17 cellular contexts compared by ENCODE assay signal in genomic region chr7:94556028-94556427, GRCh38. TPM values are rescaled to one million over a fixed set of nuclear protein-coding genes. Genes with fewer than 3 reads are reported as not detected.
DNase-seq lines count a peak whose midpoint lies in the region; ATAC-seq and TF ChIP-seq lines count a peak whose summit lies in the region.
"Had no signal": no experiment of that assay in that cellular context is flagged by ENCODE, and none has a peak within 500 bp of the region (broad histone marks: within the 10 kb centered on the region; RNA-seq: fewer than 3 reads in every experiment).

No MANE protein-coding gene starts in this region.

- intact Hi-C loops in ascending aorta (cut with DNase I), result no loop called here

- no peak for TF ChIP-seq CTCF in ascending aorta (IDR thresholded peaks at IDR 0.05)
- TF ChIP-seq CTCF in gastroesophageal sphincter (IDR thresholded peaks at IDR 0.05), result no peak

- no peak overlapping the region for H3K4me3 ChIP-seq in ascending aorta
- no peak overlapping the region for H3K4me3 ChIP-seq in gastroesophageal sphincter
- H3K4me3 ChIP-seq: lower lobe of right lung, upper lobe of left lung had no signal

- H3K4me1 Mint-ChIP-seq in naive B cell, result peaks cover 13 to 31% (median 23%) of the 10 kb centered on the region in 3 donors
- H3K4me1 Mint-ChIP-seq: CD4-positive, alpha-beta memory T cell had no signal

- DNase-seq in naive B cell, result peak; percentile 59
- DNase-seq in ascending aorta (ENCODE audit: low spot score in 2 of 2), result no peak
- DNase-seq in DMS53 treated with DMSO at 0.1 percent for 48 hours (lab: John Stamatoyannopoulos, UW; ENCODE audit: unreplicated experiment), result no peak
- DNase-seq: activated CD8-positive, alpha-beta memory T cell treated with anti-CD3 and anti-CD28 coated beads for 24 hours; CD4-positive, alpha-beta memory T cell; hippocampal formation; lower lobe of right lung; MV-4-11; occipital lobe; stimulated activated CD4-positive, alpha-beta T cell treated with anti-CD3 and anti-CD28 coated beads, Interleukin-12 subunit alpha, Interleukin-12 subunit beta, amount 100 ng/mL, for 4 hours; upper lobe of left lung had no signal

- TF ChIP-seq POLR2A in gastroesophageal sphincter (IDR thresholded peaks at IDR 0.05), result no peak

- H3K27me3 ChIP-seq in ascending aorta (no peaks in the 10 kb centered on the region), gastroesophageal sphincter (no peaks in the 10 kb centered on the region)
- H3K27me3 ChIP-seq: upper lobe of left lung had no signal

- H3K9me3 Mint-ChIP-seq in naive B cell, result peaks cover 0 to 2% (median 0%) of the 10 kb centered on the region in 7 donors
- H3K9me3 Mint-ChIP-seq: activated naive CD4-positive, alpha-beta T cell treated with anti-CD3 and anti-CD28 coated beads, Interleukin-2, amount 50 U/mL, for 72 hours; CD4-positive, alpha-beta memory T cell had no signal

- H3K36me3 Mint-ChIP-seq in naive B cell, result peaks cover 12 to 16% of the 10 kb centered on the region in 2 donors
- H3K36me3 Mint-ChIP-seq: activated naive CD4-positive, alpha-beta T cell treated with anti-CD3 and anti-CD28 coated beads, Interleukin-2, amount 50 U/mL, for 72 hours had no signal

- 81 to 85% methylated on average over 2 of the region's 2 CpGs for WGBS in gastroesophageal sphincter (ENCODE audit: low coverage in 1 of 2), 2 donors

- H3K36me3 ChIP-seq in ascending aorta, result peaks cover 8 to 26% of the 10 kb centered on the region in 2 donors
- H3K36me3 ChIP-seq in gastroesophageal sphincter, result peaks cover 0 to 53% of the 10 kb centered on the region in 2 donors

- no peaks in the 10 kb centered on the region for H3K4me1 ChIP-seq in ascending aorta
- peaks cover 0 to 6% (median 0%) of the 10 kb centered on the region in 3 donors for H3K4me1 ChIP-seq in gastroesophageal sphincter
- H3K4me1 ChIP-seq: lower lobe of right lung, upper lobe of left lung had no signal

- H3K27ac Mint-ChIP-seq in naive B cell, result peak overlapping the region; percentile 79 to 91 (median 86)
- H3K27ac Mint-ChIP-seq: activated naive CD4-positive, alpha-beta T cell treated with anti-CD3 and anti-CD28 coated beads, Interleukin-2, amount 50 U/mL, for 72 hours had no signal

- TF ChIP-seq EP300 in gastroesophageal sphincter (IDR thresholded peaks at IDR 0.05), result no peak

- H3K4me3 Mint-ChIP-seq in naive B cell, result peak overlapping the region; percentile 23 to 76 (median 57)
- H3K4me3 Mint-ChIP-seq: CD4-positive, alpha-beta memory T cell had no signal

- H3K9me3 ChIP-seq in ascending aorta (no peaks in the 10 kb centered on the region), gastroesophageal sphincter (no peaks in the 10 kb centered on the region)
- H3K9me3 ChIP-seq: lower lobe of right lung, upper lobe of left lung had no signal

- no peaks in the 10 kb centered on the region for H3K27me3 Mint-ChIP-seq in naive B cell
- H3K27me3 Mint-ChIP-seq: CD4-positive, alpha-beta memory T cell had no signal

- ATAC-seq in GM18868 (IDR thresholded peaks at IDR 0.05; ENCODE audit: unreplicated experiment), result peak; percentile 92
- peak; percentile 81 for ATAC-seq in GM21717 (IDR thresholded peaks at IDR 0.05; ENCODE audit: unreplicated experiment)
- ATAC-seq in HG03280 (IDR thresholded peaks at IDR 0.05; ENCODE audit: unreplicated experiment), result peak; percentile 68
- peak; percentile 98 for ATAC-seq in naive B cell (ENCODE audit: low read depth in 2 of 2)
- no peak for ATAC-seq in gastroesophageal sphincter
- no peak for ATAC-seq in HG02642 (IDR thresholded peaks at IDR 0.05; ENCODE audit: poor library complexity, unreplicated experiment)
- ATAC-seq: lower lobe of right lung had no signal

- no peak overlapping the region for H3K27ac ChIP-seq in ascending aorta
- no peak overlapping the region for H3K27ac ChIP-seq in gastroesophageal sphincter
- H3K27ac ChIP-seq: lower lobe of right lung, upper lobe of left lung had no signal

RNA-seq across cellular contexts. Expression of gene CASD1, which starts 46.4 kb away (rescaled TPM):
- polyA plus RNA-seq in naive B cell (ENCODE audit: low read depth in 6 of 6), result 10 to 100 TPM; 12.7 to 18.4 (median 14.8) TPM
- total RNA-seq in ascending aorta, result 3.1 TPM
- 10 to 100 TPM; 18.3 to 31.3 (median 23.7) TPM for total RNA-seq in gastroesophageal sphincter

Comparison
In these comparisons a context has a peak if more than half of its experiments do, and no peak if none do; other contexts are left out.
1. ATAC-seq: peak in GM18868 (single experiment), GM21717 (single experiment), HG03280 (single experiment) and naive B cell (2 of 2); none in gastroesophageal sphincter (single experiment) and HG02642 (single experiment).